ENCODE assay signal across 1 cellular context in genomic region chr2:64192570-64193192, GRCh38.
A peak's percentile ranks its signal among the peaks of the same experiment; 100 is the strongest.
TF ChIP-seq lines count a peak whose summit lies in the region.

No MANE protein-coding gene starts in this region.

TF ChIP-seq in K562, 482 proteins besides CTCF, POLR2A, EP300 and RAD21 (continued from another document):
- TF ChIP-seq CEBPZ (IDR thresholded peaks at IDR 0.05; ENCODE audit: borderline replicate concordance, low read depth, low read length) (no peak), CEBPB (tag; IDR thresholded peaks at IDR 0.05) (peak; percentile 94), SNAPC5 (CRISPR knock-in tag; IDR thresholded peaks at IDR 0.05) (no peak), MAX (CRISPR knock-in tag; IDR thresholded peaks at IDR 0.05) (no peak), ZFP36 (IDR thresholded peaks at IDR 0.05; ENCODE audit: low read depth, low read length, partially characterized antibody) (no peak), GTF2F1 (IDR thresholded peaks at IDR 0.05; ENCODE audit: low read depth, low read length) (no peak), RB1 (IDR thresholded peaks at IDR 0.05; ENCODE audit: low read depth) (no peak), PRPF4 (IDR thresholded peaks at IDR 0.05; ENCODE audit: insufficient read depth, low read depth, low read length, poor library complexity, severe bottlenecking) (no peak), THAP7 (CRISPR knock-in tag; IDR thresholded peaks at IDR 0.05) (no peak), ARID3A (IDR thresholded peaks at IDR 0.05; ENCODE audit: borderline replicate concordance, low read depth, low read length) (no peak), JUNB (CRISPR knock-in tag; conservative IDR thresholded peaks at IDR 0.05) (no peak), ZNF57 (CRISPR knock-in tag; IDR thresholded peaks at IDR 0.05) (no peak), CEBPG (CRISPR knock-in tag; IDR thresholded peaks at IDR 0.05) (no peak), CEBPG (tag; conservative IDR thresholded peaks at IDR 0.05 in 1 of 2, IDR thresholded peaks at IDR 0.05 in 1 of 2) (peak; percentile 70 to 86), MXD1 (CRISPR knock-in tag; IDR thresholded peaks at IDR 0.05; ENCODE audit: borderline replicate concordance, poor library complexity, severe bottlenecking) (no peak), RBBP5 (IDR thresholded peaks at IDR 0.05; ENCODE audit: borderline replicate concordance, insufficient read depth, low read length, poor library complexity, severe bottlenecking) (no peak)
